1 cellular context compared by ENCODE assay signal in the genomic region with DNA sequence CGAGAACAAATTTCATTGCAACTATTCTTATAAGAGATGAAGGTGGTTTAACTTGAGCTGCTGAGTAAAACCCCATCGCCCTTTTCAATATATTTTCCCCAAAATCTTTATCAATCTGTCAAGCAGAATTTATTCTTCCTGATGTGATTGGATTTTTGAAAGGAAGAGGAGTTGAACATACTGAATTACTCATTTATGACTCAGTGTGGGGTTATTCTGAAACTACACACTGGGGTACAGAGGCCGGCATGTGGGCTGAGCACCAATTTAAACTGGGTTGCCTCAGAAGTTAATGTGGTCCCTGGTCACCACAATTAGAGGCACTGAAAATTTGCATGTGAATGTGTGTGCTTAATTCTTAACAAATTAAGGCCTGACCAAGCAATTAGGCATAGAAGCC.
TF ChIP-seq lines count a peak whose summit lies in the region.

No MANE protein-coding gene starts in this region.

TF ChIP-seq in SK-N-SH, 30 proteins besides CTCF, POLR2A, EP300 and RAD21 (continued from another document):
- TF ChIP-seq, protein P1, sequence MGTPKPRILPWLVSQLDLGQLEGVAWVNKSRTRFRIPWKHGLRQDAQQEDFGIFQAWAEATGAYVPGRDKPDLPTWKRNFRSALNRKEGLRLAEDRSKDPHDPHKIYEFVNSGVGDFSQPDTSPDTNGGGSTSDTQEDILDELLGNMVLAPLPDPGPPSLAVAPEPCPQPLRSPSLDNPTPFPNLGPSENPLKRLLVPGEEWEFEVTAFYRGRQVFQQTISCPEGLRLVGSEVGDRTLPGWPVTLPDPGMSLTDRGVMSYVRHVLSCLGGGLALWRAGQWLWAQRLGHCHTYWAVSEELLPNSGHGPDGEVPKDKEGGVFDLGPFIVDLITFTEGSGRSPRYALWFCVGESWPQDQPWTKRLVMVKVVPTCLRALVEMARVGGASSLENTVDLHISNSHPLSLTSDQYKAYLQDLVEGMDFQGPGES (IDR thresholded peaks at IDR 0.05; ENCODE audit: low read depth, low read length): no peak
- TF ChIP-seq FOXM1 (IDR thresholded peaks at IDR 0.05; ENCODE audit: low read depth) (no peak), FOSL2 (IDR thresholded peaks at IDR 0.05; ENCODE audit: borderline replicate concordance, low read depth) (peak; percentile 38; the same call in 1 of the 2 replicates), JUND (IDR thresholded peaks at IDR 0.05) (peak; percentile 28; the same call in 1 of the 2 replicates), CHD2 (IDR thresholded peaks at IDR 0.05; ENCODE audit: low read length, partially characterized antibody) (no peak), SIN3A (IDR thresholded peaks at IDR 0.05; ENCODE audit: borderline replicate concordance, low read depth, low read length) (no peak), MEF2A (IDR thresholded peaks at IDR 0.05; ENCODE audit: borderline replicate concordance, low read depth) (no peak), NFIC (IDR thresholded peaks at IDR 0.05; ENCODE audit: borderline replicate concordance) (no peak), RCOR1 (IDR thresholded peaks at IDR 0.05; ENCODE audit: low read length) (no peak), RXRA (IDR thresholded peaks at IDR 0.05; ENCODE audit: borderline replicate concordance, low read depth) (no peak), POLR2AphosphoS5 (IDR thresholded peaks at IDR 0.05; ENCODE audit: low read depth, low read length) (no peak), SMC3 (IDR thresholded peaks at IDR 0.05; ENCODE audit: low read depth, low read length) (no peak), GABPA (IDR thresholded peaks at IDR 0.05; ENCODE audit: low read depth) (no peak), TAF1 (IDR thresholded peaks at IDR 0.05; ENCODE audit: borderline replicate concordance, low read depth, low read length) (no peak)
- TF ChIP-seq, protein P2, sequence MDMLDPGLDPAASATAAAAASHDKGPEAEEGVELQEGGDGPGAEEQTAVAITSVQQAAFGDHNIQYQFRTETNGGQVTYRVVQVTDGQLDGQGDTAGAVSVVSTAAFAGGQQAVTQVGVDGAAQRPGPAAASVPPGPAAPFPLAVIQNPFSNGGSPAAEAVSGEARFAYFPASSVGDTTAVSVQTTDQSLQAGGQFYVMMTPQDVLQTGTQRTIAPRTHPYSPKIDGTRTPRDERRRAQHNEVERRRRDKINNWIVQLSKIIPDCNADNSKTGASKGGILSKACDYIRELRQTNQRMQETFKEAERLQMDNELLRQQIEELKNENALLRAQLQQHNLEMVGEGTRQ (IDR thresholded peaks at IDR 0.05; ENCODE audit: borderline replicate concordance, low read depth, low read length): no peak
- TF ChIP-seq, protein P3, sequence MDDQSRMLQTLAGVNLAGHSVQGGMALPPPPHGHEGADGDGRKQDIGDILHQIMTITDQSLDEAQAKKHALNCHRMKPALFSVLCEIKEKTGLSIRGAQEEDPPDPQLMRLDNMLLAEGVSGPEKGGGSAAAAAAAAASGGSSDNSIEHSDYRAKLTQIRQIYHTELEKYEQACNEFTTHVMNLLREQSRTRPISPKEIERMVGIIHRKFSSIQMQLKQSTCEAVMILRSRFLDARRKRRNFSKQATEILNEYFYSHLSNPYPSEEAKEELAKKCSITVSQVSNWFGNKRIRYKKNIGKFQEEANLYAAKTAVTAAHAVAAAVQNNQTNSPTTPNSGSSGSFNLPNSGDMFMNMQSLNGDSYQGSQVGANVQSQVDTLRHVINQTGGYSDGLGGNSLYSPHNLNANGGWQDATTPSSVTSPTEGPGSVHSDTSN (IDR thresholded peaks at IDR 0.05): peak; percentile 66
- TF ChIP-seq, protein P4, sequence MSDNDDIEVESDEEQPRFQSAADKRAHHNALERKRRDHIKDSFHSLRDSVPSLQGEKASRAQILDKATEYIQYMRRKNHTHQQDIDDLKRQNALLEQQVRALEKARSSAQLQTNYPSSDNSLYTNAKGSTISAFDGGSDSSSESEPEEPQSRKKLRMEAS (IDR thresholded peaks at IDR 0.05; ENCODE audit: low read depth): no peak
